ENCODE assay signal across 1 cellular context in the genomic region with DNA sequence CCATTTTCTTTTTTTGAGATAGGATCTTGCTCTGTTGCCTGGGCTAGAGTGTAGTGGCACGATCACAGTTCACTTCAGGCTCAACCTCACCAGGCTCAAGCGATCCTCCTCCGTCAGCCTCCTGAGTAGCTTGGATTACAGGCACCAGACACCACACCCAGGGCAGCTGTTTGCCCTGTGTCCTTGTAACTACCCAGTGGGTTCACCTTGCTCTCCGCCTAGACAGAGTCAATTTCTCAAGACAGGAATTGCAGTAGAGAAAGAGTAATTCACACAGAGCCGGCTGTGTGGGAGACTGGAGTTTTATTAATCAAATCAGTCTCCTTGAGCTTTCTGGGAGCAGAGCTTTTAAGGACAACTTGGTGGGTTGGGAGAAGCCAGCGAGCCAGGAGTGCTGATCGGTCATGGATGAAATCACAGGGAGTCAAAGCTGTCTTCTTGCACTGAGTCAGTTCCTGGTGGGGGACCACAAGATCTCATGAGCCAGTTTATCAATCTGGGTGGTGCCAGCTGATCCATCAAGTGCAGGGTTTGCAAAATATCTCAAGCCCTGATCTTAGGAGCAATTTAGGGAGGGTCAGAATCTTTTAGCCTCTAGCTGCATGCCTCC.
TF ChIP-seq lines count a peak whose summit lies in the region.

No MANE protein-coding gene starts in this region.

TF ChIP-seq in K562, 482 proteins besides CTCF, POLR2A, EP300 and RAD21:
- TF ChIP-seq, protein P1, sequence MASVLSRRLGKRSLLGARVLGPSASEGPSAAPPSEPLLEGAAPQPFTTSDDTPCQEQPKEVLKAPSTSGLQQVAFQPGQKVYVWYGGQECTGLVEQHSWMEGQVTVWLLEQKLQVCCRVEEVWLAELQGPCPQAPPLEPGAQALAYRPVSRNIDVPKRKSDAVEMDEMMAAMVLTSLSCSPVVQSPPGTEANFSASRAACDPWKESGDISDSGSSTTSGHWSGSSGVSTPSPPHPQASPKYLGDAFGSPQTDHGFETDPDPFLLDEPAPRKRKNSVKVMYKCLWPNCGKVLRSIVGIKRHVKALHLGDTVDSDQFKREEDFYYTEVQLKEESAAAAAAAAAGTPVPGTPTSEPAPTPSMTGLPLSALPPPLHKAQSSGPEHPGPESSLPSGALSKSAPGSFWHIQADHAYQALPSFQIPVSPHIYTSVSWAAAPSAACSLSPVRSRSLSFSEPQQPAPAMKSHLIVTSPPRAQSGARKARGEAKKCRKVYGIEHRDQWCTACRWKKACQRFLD (CRISPR knock-in tag; IDR thresholded peaks at IDR 0.05) = 0 out of 2 replicates have a peak, but pooled peaks have one; percentile 10
- TF ChIP-seq TCFL5 (CRISPR knock-in tag; conservative IDR thresholded peaks at IDR 0.05) = no peak
